Comparison of ENCODE assay signal across 19 cellular contexts in the genomic region with DNA sequence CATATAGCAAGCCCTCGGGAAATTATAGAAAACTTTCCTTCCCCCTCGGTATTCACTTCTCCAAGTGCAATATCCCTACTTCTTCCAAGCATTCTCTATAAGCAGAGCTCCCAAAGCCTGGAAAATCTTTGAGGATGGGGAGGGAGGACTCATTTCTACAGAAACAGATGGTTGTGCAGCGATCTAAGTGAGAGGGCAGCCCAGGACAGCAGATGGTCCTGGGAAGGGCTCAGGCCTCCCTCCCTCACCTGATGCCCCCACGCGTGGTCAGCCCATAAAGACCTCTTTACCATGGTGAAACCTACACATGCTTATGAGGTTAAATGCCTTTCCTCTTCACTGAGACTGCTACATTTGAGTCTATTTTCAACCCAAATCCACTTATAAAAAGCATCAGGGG.
DNase-seq lines count a peak whose midpoint lies in the region; ATAC-seq lines count a peak whose summit lies in the region.
"Had no signal": no experiment of that assay in that cellular context is flagged by ENCODE, and none has a peak within 500 bp of the region (broad histone marks: within the 10 kb centered on the region; RNA-seq: fewer than 3 reads in every experiment).

No MANE protein-coding gene starts in this region.

- WGBS in neuronal stem cell (ENCODE audit: extremely low coverage in 2 of 2, insufficient read length in 2 of 2, insufficient replicate concordance in 1 of 2), 2 donors = no CpG with 5 or more reads among the region's 5 CpGs

- no peaks in the 10 kb centered on the region for H3K27me3 ChIP-seq in neuronal stem cell (ENCODE audit: control insufficient read depth in 3 of 3, insufficient read depth in 3 of 3, low read depth in 1 of 3, low read length in 3 of 3)
- H3K27me3 ChIP-seq: BLaER1 had no signal

- no peaks in the 10 kb centered on the region for H3K36me3 ChIP-seq in neuronal stem cell (replicated peaks in 1 of 2; ENCODE audit: control insufficient read depth in 2 of 2, insufficient read depth in 2 of 2, low read length in 2 of 2)
- H3K36me3 ChIP-seq: BLaER1, HAP-1 had no signal

- no peak overlapping the region for H3K23ac ChIP-seq in neuronal stem cell (ENCODE audit: low read depth, low read length, poor library complexity)

- no peak for ATAC-seq in GM19467 (IDR thresholded peaks at IDR 0.05; ENCODE audit: unreplicated experiment)
- ATAC-seq: CD8-positive, alpha-beta T cell had no signal

- H3K27ac ChIP-seq in neuronal stem cell (replicated peaks; ENCODE audit: low read length) = no peak overlapping the region
- H3K27ac ChIP-seq: 22Rv1, BLaER1, C4-2B had no signal

- H3K4me3 ChIP-seq in neuronal stem cell (ENCODE audit: low read length in 2 of 2) = no peak overlapping the region
- H3K4me3 ChIP-seq: BLaER1, HAP-1 had no signal

- no peak overlapping the region for H2BK5ac ChIP-seq in neuronal stem cell (ENCODE audit: low read length)

- no peak overlapping the region for H4K8ac ChIP-seq in neuronal stem cell (ENCODE audit: low read depth, low read length)

- H2BK15ac ChIP-seq in neuronal stem cell (ENCODE audit: low read length) = no peak overlapping the region

- no peak overlapping the region for H3K9ac ChIP-seq in neuronal stem cell (ENCODE audit: low read depth, low read length, poor library complexity)
- H3K9ac ChIP-seq: BLaER1 had no signal

- no peak overlapping the region for H2BK12ac ChIP-seq in neuronal stem cell (ENCODE audit: low read length)

- peaks cover 0 to 6% of the 10 kb centered on the region in 2 donors for H3K4me1 ChIP-seq in neuronal stem cell (ENCODE audit: control insufficient read depth in 2 of 2, insufficient read depth in 1 of 2, low read depth in 1 of 2, low read length in 2 of 2)
- H3K4me1 ChIP-seq: BLaER1, Caco-2 had no signal

- H3K4me2 ChIP-seq in neuronal stem cell (ENCODE audit: insufficient read depth, low read length, poor library complexity, severe bottlenecking) = no peak overlapping the region
- H3K4me2 ChIP-seq: BLaER1 had no signal

- peaks cover 2 to 5% of the 10 kb centered on the region in 2 donors for H3K9me3 ChIP-seq in neuronal stem cell (replicated peaks in 1 of 2; ENCODE audit: control insufficient read depth in 2 of 2, insufficient read depth in 1 of 2, low read depth in 1 of 2, low read length in 2 of 2)
- H3K9me3 ChIP-seq: Caco-2, HAP-1 had no signal

- peak overlapping the region; percentile 15 for H2AFZ ChIP-seq in neuronal stem cell (ENCODE audit: low read length)

- H2BK120ac ChIP-seq in neuronal stem cell (ENCODE audit: low read depth, low read length) = no peak overlapping the region

- H4K91ac ChIP-seq in neuronal stem cell (ENCODE audit: low read depth, low read length, poor library complexity) = no peak overlapping the region

- H2AK5ac ChIP-seq in neuronal stem cell (ENCODE audit: low read depth, low read length) = no peak overlapping the region

- H3K14ac ChIP-seq in neuronal stem cell (ENCODE audit: low read length) = no peak overlapping the region

- no peak overlapping the region for H3K18ac ChIP-seq in neuronal stem cell (ENCODE audit: low read length)

- in situ Hi-C loops in G401 (cut with HindIII; ENCODE audit: low sequenced_read_pairs) = no loop called here

- no peak overlapping the region for H3K4ac ChIP-seq in neuronal stem cell (ENCODE audit: low read length)

- no peaks in the 10 kb centered on the region for H3K79me1 ChIP-seq in neuronal stem cell (ENCODE audit: low read depth, low read length)

- peak; percentile 22 for DNase-seq in DMS 273 (lab: John Stamatoyannopoulos, UW; ENCODE audit: unreplicated experiment)
- no peak for DNase-seq in DMS 273 treated with DMSO at 0.1 percent for 48 hours (lab: John Stamatoyannopoulos, UW)
- peak; percentile 86 for DNase-seq in G401 (ENCODE audit: low spot score)
- peak; percentile 74 for DNase-seq in cerebellum (ENCODE audit: low spot score)
- DNase-seq in neuronal stem cell (ENCODE audit: low spot score) = no peak
- no peak for DNase-seq in NCI-H1694 treated with DMSO at 0.1 percent for 48 hours (lab: John Stamatoyannopoulos, UW)
- no peak for DNase-seq in central memory CD4-positive, alpha-beta T cell
- DNase-seq: Caco-2; CD4-positive, CD25-positive, alpha-beta regulatory T cell; CD8-positive, alpha-beta T cell; DMS53; DMS79 treated with DMSO at 0.1 percent for 48 hours; GOT3; HFFc6 had no signal

Comparison
In these comparisons a context has a peak if more than half of its experiments do, and no peak if none do; other contexts are left out.
1. DNase-seq: peak in DMS 273 (single experiment), G401 (single experiment) and cerebellum (single experiment); none in DMS 273 treated with DMSO at 0.1 percent for 48 hours (single experiment), neuronal stem cell (single experiment), NCI-H1694 treated with DMSO at 0.1 percent for 48 hours (single experiment) and central memory CD4-positive, alpha-beta T cell (single experiment).